9 cellular contexts compared by ENCODE assay signal in genomic region chr1:27322569-27323116, GRCh38. TPM values are rescaled to one million over a fixed set of nuclear protein-coding genes. Genes with fewer than 3 reads are reported as not detected.
DNase-seq lines count a peak whose midpoint lies in the region; ATAC-seq and TF ChIP-seq lines count a peak whose summit lies in the region.
"Had no signal": no experiment of that assay in that cellular context is flagged by ENCODE, and none has a peak within 500 bp of the region (broad histone marks: within the 10 kb centered on the region; RNA-seq: fewer than 3 reads in every experiment).

No MANE protein-coding gene starts in this region.

- peaks cover 10 to 64% (median 43%) of the 10 kb centered on the region in 9 donors for H3K4me1 ChIP-seq in heart right ventricle
- peaks cover 0 to 12% of the 10 kb centered on the region in 2 donors for H3K4me1 ChIP-seq in ascending aorta
- H3K4me1 ChIP-seq in lower lobe of right lung = peaks cover 22% of the 10 kb centered on the region
- H3K4me1 ChIP-seq in uterus = peaks cover 0 to 7% of the 10 kb centered on the region in 2 donors

- H3K36me3 ChIP-seq in heart right ventricle (peaks cover 0 to 41% (median 8%) of the 10 kb centered on the region in 9 donors), ascending aorta (peaks cover 11 to 24% of the 10 kb centered on the region in 2 donors), lower lobe of right lung (peaks cover 34% of the 10 kb centered on the region), uterus (no peaks in the 10 kb centered on the region)

- H3K27ac ChIP-seq in heart right ventricle (peak overlapping the region; percentile 81 to 96 (median 92)), ascending aorta (peak overlapping the region; percentile 89 to 95), lower lobe of right lung (peak overlapping the region; percentile 92), uterus (peak overlapping the region; percentile 79 to 85)

- no peak for TF ChIP-seq CTCF in heart right ventricle (IDR thresholded peaks at IDR 0.05)
- TF ChIP-seq CTCF in ascending aorta (IDR thresholded peaks at IDR 0.05) = no peak
- no peak for TF ChIP-seq CTCF in lower lobe of right lung (IDR thresholded peaks at IDR 0.05)
- no peak for TF ChIP-seq CTCF in uterus (IDR thresholded peaks at IDR 0.05)

- no peaks in the 10 kb centered on the region for H3K9me3 ChIP-seq in heart right ventricle
- H3K9me3 ChIP-seq in ascending aorta = no peaks in the 10 kb centered on the region
- no peaks in the 10 kb centered on the region for H3K9me3 ChIP-seq in lower lobe of right lung
- H3K9me3 ChIP-seq in uterus = no peaks in the 10 kb centered on the region

- H3K4me3 ChIP-seq in heart right ventricle (peak overlapping the region; percentile 68 to 97 (median 86)), ascending aorta (peak overlapping the region; percentile 85 to 97), lower lobe of right lung (peak overlapping the region; percentile 91), uterus (peak overlapping the region; percentile 91 to 95)

- 1 to 4% methylated on average over 9 of the region's 9 CpGs for WGBS in heart right ventricle, 2 donors

- intact Hi-C loops in heart right ventricle (cut with DNase I) (loop anchor here in 2 of 10 donors (5.0 kb wide), 2 partner anchors 45 to 75 kb away; partner anchors contain the start of gene MAP3K6 (in 2 of the 2)), Right ventricle myocardium superior (cut with DNase I) (no loop called here), ascending aorta (cut with DNase I) (loop anchor here (1.0 kb wide), 1 partner anchor 43 kb away; no protein-coding TSS in a partner anchor), lower lobe of right lung (cut with DNase I) (no loop called here), uterus (cut with DNase I; ENCODE audit: low total_unique reads) (no loop called here)

- no peaks in the 10 kb centered on the region for H3K27me3 ChIP-seq in heart right ventricle
- no peaks in the 10 kb centered on the region for H3K27me3 ChIP-seq in ascending aorta
- peaks cover 4% of the 10 kb centered on the region for H3K27me3 ChIP-seq in lower lobe of right lung (ENCODE audit: low read depth)
- H3K27me3 ChIP-seq in uterus = no peaks in the 10 kb centered on the region

- ATAC-seq in heart right ventricle = no peak
- no peak for ATAC-seq in Right ventricle myocardium superior (ENCODE audit: poor library complexity)
- no peak for ATAC-seq in lower lobe of right lung
- no peak for ATAC-seq in HG03354 (IDR thresholded peaks at IDR 0.05; ENCODE audit: poor library complexity, severe bottlenecking, unreplicated experiment)
- ATAC-seq in GM18867 (IDR thresholded peaks at IDR 0.05; ENCODE audit: unreplicated experiment) = no peak

- DNase-seq in heart right ventricle (no peak), Right ventricle myocardium superior (no peak), ascending aorta (ENCODE audit: low spot score in 2 of 2) (no peak), lower lobe of right lung (no peak), uterus (no peak), glomerular visceral epithelial cell (ENCODE audit: extremely low spot score) (no peak)

- no peak for TF ChIP-seq POLR2A in uterus (IDR thresholded peaks at IDR 0.05)

RNA-seq across cellular contexts. Expression of gene TMEM222, which starts 0.7 kb away (rescaled TPM):
- total RNA-seq in heart right ventricle (10 to 100 TPM; 24.1 to 32.8 (median 26.4) TPM), Right ventricle myocardium superior (18.6 TPM), ascending aorta (28.6 TPM), lower lobe of right lung (30.2 TPM), uterus (10 to 100 TPM in 2 of 4 donors, 1 to 10 TPM in 2; 9.7 to 43.9 (median 18.6) TPM)
- 10 to 100 TPM; 32.2 to 47.2 TPM for polyA plus RNA-seq in heart right ventricle

RNA-seq across cellular contexts. Expression of gene SYTL1, which starts 19.2 kb away (rescaled TPM):
- total RNA-seq in heart right ventricle (1 to 10 TPM in 2 of 10 donors, under 1 TPM in 8; 0.30 to 4.3 (median 0.68) TPM), Right ventricle myocardium superior (0.43 TPM), ascending aorta (0.21 TPM), lower lobe of right lung (29.3 TPM), uterus (10 to 100 TPM in 1 of 4 donors, 1 to 10 TPM in 2, not detected in 1; 1.6 to 11.3 (median 4.8) TPM)
- polyA plus RNA-seq in heart right ventricle = 1 to 10 TPM in 1 of 2 donors, under 1 TPM in 1; 0.46 to 2.5 TPM

RNA-seq across cellular contexts. Expression of gene MAP3K6, which starts 44.1 kb away (rescaled TPM):
- 10 to 100 TPM; 18.6 to 71.1 (median 27.1) TPM for total RNA-seq in heart right ventricle
- polyA plus RNA-seq in heart right ventricle = 100 to 1,000 TPM in 1 of 2 donors, 10 to 100 TPM in 1; 58.5 to 179 TPM
- total RNA-seq in Right ventricle myocardium superior = 41.0 TPM
- 164 TPM for total RNA-seq in ascending aorta
- total RNA-seq in lower lobe of right lung = 117 TPM
- 100 to 1,000 TPM in 1 of 4 donors, 10 to 100 TPM in 3; 10.9 to 124 (median 16.5) TPM for total RNA-seq in uterus

RNA-seq across cellular contexts. Expression of gene FCN3, which starts 52.0 kb away (rescaled TPM):
- total RNA-seq in heart right ventricle = 100 to 1,000 TPM in 1 of 10 donors, 10 to 100 TPM in 3, 1 to 10 TPM in 6; 1.6 to 161 (median 4.2) TPM
- 100 to 1,000 TPM; 124 to 210 TPM for polyA plus RNA-seq in heart right ventricle
- 15.8 TPM for total RNA-seq in Right ventricle myocardium superior
- total RNA-seq in ascending aorta = 13.2 TPM
- total RNA-seq in lower lobe of right lung = 1,125 TPM
- total RNA-seq in uterus = 1 to 10 TPM in 3 of 4 donors, not detected in 1; 2.1 to 4.7 (median 2.4) TPM
- total RNA-seq: dermis microvascular lymphatic vessel endothelial cell had no signal
